In the genomic region with DNA sequence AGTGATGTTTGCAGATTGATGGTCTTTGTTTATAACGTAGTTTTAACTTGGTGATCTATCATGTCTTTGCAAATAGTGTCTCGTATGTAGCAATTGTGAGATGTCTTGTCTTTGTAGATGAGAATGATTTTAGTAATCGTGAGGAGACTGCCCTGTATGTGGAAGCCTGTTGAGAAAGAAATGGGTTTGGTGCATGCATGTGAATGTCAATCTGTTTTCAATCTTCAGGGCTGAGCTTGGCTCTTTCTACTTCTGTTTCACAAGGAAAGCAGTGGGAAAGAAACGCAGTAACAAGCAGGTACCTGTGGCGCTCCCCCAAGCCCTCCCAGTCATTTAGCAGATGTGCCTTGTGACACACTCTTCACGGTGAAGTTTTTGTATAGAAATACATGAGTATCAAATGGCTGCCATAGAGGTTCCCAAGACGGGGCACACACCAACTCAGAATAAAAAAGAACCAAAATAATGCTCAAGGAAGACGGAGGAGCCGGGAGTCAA, we compare ENCODE assay signal across 35 cellular contexts.
"Had no signal": no experiment of that assay in that cellular context is flagged by ENCODE, and none has a peak within 500 bp of the region (broad histone marks: within the 10 kb centered on the region; RNA-seq: fewer than 3 reads in every experiment).

No MANE protein-coding gene starts in this region.

- H3K27ac ChIP-seq: brain microvascular endothelial cell, coronary artery, dorsolateral prefrontal cortex, gastroesophageal sphincter, heart right ventricle, hepatocyte, WERI-Rb-1 had no signal

- H3K4me1 ChIP-seq: heart right ventricle had no signal

- H3K27me3 ChIP-seq: brain microvascular endothelial cell, dorsolateral prefrontal cortex, gastroesophageal sphincter, heart right ventricle, hepatocyte had no signal

- H3K4me3 Mint-ChIP-seq: activated B cell treated with CpG ODN at 0.5 μM for 24 hours; activated CD8-positive, alpha-beta memory T cell treated with anti-CD3 and anti-CD28 coated beads, Interleukin-2, amount 10 ng/mL, durations not matched to agents 7 days and 5 days; activated CD8-positive, alpha-beta T cell treated with anti-CD3 and anti-CD28 coated beads, Interleukin-2, amount 10 ng/mL, durations not matched to agents 7 days and 5 days; activated naive CD4-positive, alpha-beta T cell treated with anti-CD3 and anti-CD28 coated beads, Interleukin-2, amount 10 ng/mL, durations not matched to agents 7 days and 5 days; activated naive CD8-positive, alpha-beta T cell treated with anti-CD3 and anti-CD28 coated beads, Interleukin-2, amount 10 ng/mL, durations not matched to agents 7 days and 5 days; activated T-helper 1 cell treated with anti-CD3 and anti-CD28 coated beads, Interleukin-12 subunit alpha, Interleukin-12 subunit beta, Interleukin-2, Interleukin-4 antibody, amounts not matched to agents 30 ng/mL and 10 ng/mL and 1 ng/mL, durations not matched to agents 14 hours and 24 hours and 36 hours; central memory CD8-positive, alpha-beta T cell; dendritic cell treated with granulocyte-macrophage colony-stimulating factor and Interleukin-4, amounts not matched to agents 40 ng/mL and 50 ng/mL, for 4 days; endodermal cell; T-helper 17 cell; T-helper 2 cell treated with Interferon-gamma antibody and Interleukin-4, amounts not matched to agents 5 μg/mL and 100 μg/mL, for 36 hours had no signal

- H2AFZ ChIP-seq: hepatocyte had no signal

- H3K4me3 ChIP-seq: coronary artery, dorsolateral prefrontal cortex, gastroesophageal sphincter, heart right ventricle, hepatocyte had no signal

- H3K9me3 Mint-ChIP-seq: activated B cell treated with CpG ODN at 0.5 μM for 24 hours; activated naive CD4-positive, alpha-beta T cell treated with anti-CD3 and anti-CD28 coated beads, Interleukin-2, amount 10 ng/mL, durations not matched to agents 7 days and 5 days; activated naive CD8-positive, alpha-beta T cell treated with anti-CD3 and anti-CD28 coated beads, Interleukin-2, amount 10 ng/mL, durations not matched to agents 7 days and 5 days; activated T-helper 1 cell treated with anti-CD3 and anti-CD28 coated beads, Interleukin-12 subunit alpha, Interleukin-12 subunit beta, Interleukin-2, Interleukin-4 antibody, amounts not matched to agents 30 ng/mL and 10 ng/mL and 1 ng/mL, durations not matched to agents 14 hours and 24 hours and 36 hours; endodermal cell had no signal

- H3K27ac Mint-ChIP-seq: activated B cell treated with CpG ODN at 0.5 μM for 24 hours; activated CD8-positive, alpha-beta memory T cell treated with anti-CD3 and anti-CD28 coated beads, Interleukin-2, amount 10 ng/mL, durations not matched to agents 7 days and 5 days; activated CD8-positive, alpha-beta T cell treated with anti-CD3 and anti-CD28 coated beads, Interleukin-2, amount 10 ng/mL, durations not matched to agents 7 days and 5 days; activated naive CD4-positive, alpha-beta T cell treated with anti-CD3 and anti-CD28 coated beads, Interleukin-2, amount 10 ng/mL, durations not matched to agents 7 days and 5 days; activated naive CD4-positive, alpha-beta T cell treated with anti-CD3 and anti-CD28 coated beads, Interleukin-2, amount 50 U/mL, for 72 hours; activated naive CD8-positive, alpha-beta T cell treated with anti-CD3 and anti-CD28 coated beads, Interleukin-2, amount 10 ng/mL, durations not matched to agents 7 days and 5 days; activated T-helper 1 cell treated with anti-CD3 and anti-CD28 coated beads, Interleukin-12 subunit alpha, Interleukin-12 subunit beta, Interleukin-2, Interleukin-4 antibody, amounts not matched to agents 30 ng/mL and 10 ng/mL and 1 ng/mL, durations not matched to agents 14 hours and 24 hours and 36 hours; activated T-helper 2 cell treated with anti-CD3 and anti-CD28 coated beads, Interferon-gamma antibody, Interleukin-2, Interleukin-4, amounts not matched to agents 10 μg/mL and 5 μg/mL and 100 μg/mL, durations not matched to agents 14 hours and 24 hours and 36 hours; dendritic cell treated with granulocyte-macrophage colony-stimulating factor and Interleukin-4, amounts not matched to agents 40 ng/mL and 50 ng/mL, for 4 days; endodermal cell; T-helper 17 cell; T-helper 2 cell treated with Interferon-gamma antibody and Interleukin-4, amounts not matched to agents 5 μg/mL and 100 μg/mL, for 36 hours had no signal

- H3K4me2 ChIP-seq: hepatocyte had no signal

- H3K27me3 Mint-ChIP-seq: activated naive CD4-positive, alpha-beta T cell treated with anti-CD3 and anti-CD28 coated beads, Interleukin-2, amount 10 ng/mL, durations not matched to agents 7 days and 5 days; central memory CD8-positive, alpha-beta T cell; dendritic cell treated with granulocyte-macrophage colony-stimulating factor and Interleukin-4, amounts not matched to agents 40 ng/mL and 50 ng/mL, for 4 days; T-helper 17 cell had no signal

- H3K4me1 Mint-ChIP-seq: activated B cell treated with CpG ODN at 0.5 μM for 24 hours; activated CD8-positive, alpha-beta memory T cell treated with anti-CD3 and anti-CD28 coated beads, Interleukin-2, amount 10 ng/mL, durations not matched to agents 7 days and 5 days; activated naive CD4-positive, alpha-beta T cell treated with anti-CD3 and anti-CD28 coated beads, Interleukin-2, amount 10 ng/mL, durations not matched to agents 7 days and 5 days; activated naive CD8-positive, alpha-beta T cell treated with anti-CD3 and anti-CD28 coated beads, Interleukin-2, amount 10 ng/mL, durations not matched to agents 7 days and 5 days; central memory CD8-positive, alpha-beta T cell; T-helper 17 cell had no signal

- H3K9me3 ChIP-seq: gastroesophageal sphincter, heart right ventricle had no signal

- H3K36me3 Mint-ChIP-seq: activated CD8-positive, alpha-beta memory T cell treated with anti-CD3 and anti-CD28 coated beads, Interleukin-2, amount 10 ng/mL, durations not matched to agents 7 days and 5 days; activated naive CD4-positive, alpha-beta T cell treated with anti-CD3 and anti-CD28 coated beads, Interleukin-2, amount 10 ng/mL, durations not matched to agents 7 days and 5 days; activated naive CD8-positive, alpha-beta T cell treated with anti-CD3 and anti-CD28 coated beads, Interleukin-2, amount 10 ng/mL, durations not matched to agents 7 days and 5 days had no signal

- ATAC-seq: activated CD4-positive, CD25-positive, alpha-beta regulatory T cell treated with anti-CD3 and anti-CD28 coated beads, Interleukin-2, amount 50 U/mL, for 24 hours; activated CD8-positive, alpha-beta memory T cell treated with anti-CD3 and anti-CD28 coated beads, Interleukin-2, amount 10 ng/mL, durations not matched to agents 7 days and 5 days; activated CD8-positive, alpha-beta T cell treated with anti-CD3 and anti-CD28 coated beads, Interleukin-2, amount 10 ng/mL, durations not matched to agents 7 days and 5 days; activated naive CD4-positive, alpha-beta T cell treated with anti-CD3 and anti-CD28 coated beads, Interleukin-2, amount 50 U/mL, for 72 hours; esophagus mucosa; gastroesophageal sphincter; heart right ventricle; T-helper 17 cell had no signal

- DNase-seq: activated B cell treated with CpG ODN at 0.5 μM for 24 hours; activated CD4-positive, alpha-beta T cell treated with anti-CD3 and anti-CD28 coated beads for 48 hours; activated CD4-positive, alpha-beta T cell treated with anti-CD3 and anti-CD28 coated beads, Interleukin-2, amount 50 U/mL, for 1 hour; activated CD4-positive, alpha-beta T cell treated with anti-CD3 and anti-CD28 coated beads, Interleukin-2, amount 50 U/mL, for 48 hours; activated CD8-positive, alpha-beta memory T cell treated with anti-CD3 and anti-CD28 coated beads, Interleukin-2, amount 10 ng/mL, durations not matched to agents 7 days and 5 days; activated CD8-positive, alpha-beta memory T cell treated with anti-CD3 and anti-CD28 coated beads, Interleukin-2, amount 50 U/mL, for 4 hours; activated CD8-positive, alpha-beta T cell treated with anti-CD3 and anti-CD28 coated beads, Interleukin-2, amount 10 ng/mL, durations not matched to agents 7 days and 5 days; activated gamma-delta T cell; activated naive CD4-positive, alpha-beta T cell; activated naive CD4-positive, alpha-beta T cell treated with anti-CD3 and anti-CD28 coated beads, Interleukin-2, amount 10 ng/mL, durations not matched to agents 7 days and 5 days; activated naive CD8-positive, alpha-beta T cell treated with anti-CD3 and anti-CD28 coated beads, Interleukin-2, amount 10 ng/mL, durations not matched to agents 7 days and 5 days; activated T-cell treated with anti-CD3 and anti-CD28 coated beads, Interleukin-2, amount 50 U/mL, for 1 hour; activated T-cell treated with anti-CD3 and anti-CD28 coated beads, Interleukin-2, amount 50 U/mL, for 48 hours; amniotic stem cell; anterior cingulate cortex; brain microvascular endothelial cell; dorsolateral prefrontal cortex; effector memory CD4-positive, alpha-beta T cell; endodermal cell; foreskin melanocyte; heart right ventricle; T-helper 17 cell; T1000; WERI-Rb-1 had no signal

- H3K36me3 ChIP-seq: brain microvascular endothelial cell, gastroesophageal sphincter, heart right ventricle, WERI-Rb-1 had no signal
